In genomic region chr3:105851176-105851575, GRCh38 we compare ENCODE assay signal across 18 cellular contexts. TPM values are rescaled to one million over a fixed set of nuclear protein-coding genes. Genes with fewer than 3 reads are reported as not detected.
DNase-seq lines count a peak whose midpoint lies in the region; ATAC-seq, FAIRE-seq and TF ChIP-seq lines count a peak whose summit lies in the region.
"Had no signal": no experiment of that assay in that cellular context is flagged by ENCODE, and none has a peak within 500 bp of the region (broad histone marks: within the 10 kb centered on the region; RNA-seq: fewer than 3 reads in every experiment).

No MANE protein-coding gene starts in this region.

- no peak overlapping the region for H3K27ac ChIP-seq in adrenal gland
- H3K27ac ChIP-seq: 22Rv1, SJCRH30 had no signal

- no peak for TF ChIP-seq POLR2A in adrenal gland (IDR thresholded peaks at IDR 0.05)

- WGBS in adrenal gland, 4 donors = 96 to 100% (median 99%) methylated on average over 2 of the region's 2 CpGs

- no peak for DNase-seq in activated CD4-positive, alpha-beta T cell treated with anti-CD3 and anti-CD28 coated beads, Interleukin-2, amount 10 ng/mL, durations not matched to agents 24 days and 14 days
- no peak for DNase-seq in activated CD4-positive, alpha-beta T cell treated with anti-CD3 and anti-CD28 coated beads for 4 hours
- DNase-seq in HTR-8/SVneo (ENCODE audit: insufficient read length, low spot score) (no peak), natural killer cell (no peak), adrenal gland (no peak), NCI-H526 treated with DMSO at 0.1 percent for 48 hours (lab: John Stamatoyannopoulos, UW) (no peak)
- DNase-seq in activated T-helper 1 cell treated with anti-CD3 and anti-CD28 coated beads, Interleukin-12 subunit alpha, Interleukin-12 subunit beta, Interleukin-2, Interleukin-4 antibody, amounts not matched to agents 30 ng/mL and 10 ng/mL and 1 ng/mL, durations not matched to agents 14 hours and 24 hours and 36 hours (ENCODE audit: low spot score) = no peak
- DNase-seq: Caco-2, DMS53, MV-4-11, NCI-H1417 treated with DMSO at 0.1 percent for 48 hours, NCI-H2029, NCI-H510A, SJCRH30 had no signal

- intact Hi-C loops in activated CD4-positive, alpha-beta T cell treated with anti-CD3 and anti-CD28 coated beads, Interleukin-2, amount 10 ng/mL, durations not matched to agents 24 days and 14 days (cut with micrococcal nuclease) = no loop called here
- intact Hi-C loops in activated T-helper 1 cell treated with anti-CD3 and anti-CD28 coated beads, Interleukin-12 subunit alpha, Interleukin-12 subunit beta, Interleukin-2, Interleukin-4 antibody, amounts not matched to agents 30 ng/mL and 10 ng/mL and 1 ng/mL, durations not matched to agents 14 hours and 24 hours and 36 hours (cut with micrococcal nuclease) = no loop called here
- intact Hi-C loops in natural killer cell (cut with micrococcal nuclease) (no loop called here), adrenal gland (cut with DNase I) (no loop called here)

- peaks cover 57% of the 10 kb centered on the region for H3K4me1 Mint-ChIP-seq in activated CD4-positive, alpha-beta T cell treated with anti-CD3 and anti-CD28 coated beads, Interleukin-2, amount 10 ng/mL, durations not matched to agents 24 days and 14 days
- H3K4me1 Mint-ChIP-seq in activated T-helper 1 cell treated with anti-CD3 and anti-CD28 coated beads, Interleukin-12 subunit alpha, Interleukin-12 subunit beta, Interleukin-2, Interleukin-4 antibody, amounts not matched to agents 30 ng/mL and 10 ng/mL and 1 ng/mL, durations not matched to agents 14 hours and 24 hours and 36 hours (ENCODE audit: low read depth) = peaks cover 71% of the 10 kb centered on the region
- H3K4me1 Mint-ChIP-seq in natural killer cell = peaks cover 58 to 75% of the 10 kb centered on the region in 2 donors

- H3K4me1 ChIP-seq in adrenal gland (replicated peaks in 1 of 2) = peaks cover under 1 to 32% of the 10 kb centered on the region in 2 donors
- H3K4me1 ChIP-seq: Caco-2, HAP-1 had no signal

- no peaks in the 10 kb centered on the region for H3K27me3 ChIP-seq in adrenal gland
- H3K27me3 ChIP-seq: BLaER1 treated with 17β-estradiol and CSF1 and Interleukin-3, amounts not matched to agents 10 nM and 100 nM; SJCRH30 had no signal

- peak; percentile 69 for FAIRE-seq in HTR-8/SVneo (lab: Jason Lieb, UNC)

- ATAC-seq in natural killer cell (peak in 2 of 3 donors; percentile 6 to 18), SK-N-SH treated with all-trans-retinoic acid at 6 μM for 48 hours (no peak)

- no peak for TF ChIP-seq CTCF in natural killer cell (IDR thresholded peaks at IDR 0.05)
- TF ChIP-seq CTCF in adrenal gland (IDR thresholded peaks at IDR 0.05) = no peak

- no peaks in the 10 kb centered on the region for H3K9me3 ChIP-seq in adrenal gland (replicated peaks in 1 of 3)
- H3K9me3 ChIP-seq: BLaER1 treated with 17β-estradiol and CSF1 and Interleukin-3, amounts not matched to agents 10 nM and 100 nM; Caco-2; HAP-1; SJCRH30 had no signal

- peaks cover 14% of the 10 kb centered on the region for H3K9me3 Mint-ChIP-seq in activated CD4-positive, alpha-beta T cell treated with anti-CD3 and anti-CD28 coated beads, Interleukin-2, amount 10 ng/mL, durations not matched to agents 24 days and 14 days
- no peaks in the 10 kb centered on the region for H3K9me3 Mint-ChIP-seq in activated T-helper 1 cell treated with anti-CD3 and anti-CD28 coated beads, Interleukin-12 subunit alpha, Interleukin-12 subunit beta, Interleukin-2, Interleukin-4 antibody, amounts not matched to agents 30 ng/mL and 10 ng/mL and 1 ng/mL, durations not matched to agents 14 hours and 24 hours and 36 hours
- no peaks in the 10 kb centered on the region for H3K9me3 Mint-ChIP-seq in natural killer cell

- H3K36me3 Mint-ChIP-seq in activated CD4-positive, alpha-beta T cell treated with anti-CD3 and anti-CD28 coated beads, Interleukin-2, amount 10 ng/mL, durations not matched to agents 24 days and 14 days (ENCODE audit: low read depth) = peaks cover 78% of the 10 kb centered on the region
- H3K36me3 Mint-ChIP-seq in activated T-helper 1 cell treated with anti-CD3 and anti-CD28 coated beads, Interleukin-12 subunit alpha, Interleukin-12 subunit beta, Interleukin-2, Interleukin-4 antibody, amounts not matched to agents 30 ng/mL and 10 ng/mL and 1 ng/mL, durations not matched to agents 14 hours and 24 hours and 36 hours (ENCODE audit: low read depth) = peaks cover 72% of the 10 kb centered on the region
- no peaks in the 10 kb centered on the region for H3K36me3 Mint-ChIP-seq in natural killer cell

- H3K27me3 Mint-ChIP-seq in activated CD4-positive, alpha-beta T cell treated with anti-CD3 and anti-CD28 coated beads, Interleukin-2, amount 10 ng/mL, durations not matched to agents 24 days and 14 days = no peaks in the 10 kb centered on the region
- H3K27me3 Mint-ChIP-seq in activated T-helper 1 cell treated with anti-CD3 and anti-CD28 coated beads, Interleukin-12 subunit alpha, Interleukin-12 subunit beta, Interleukin-2, Interleukin-4 antibody, amounts not matched to agents 30 ng/mL and 10 ng/mL and 1 ng/mL, durations not matched to agents 14 hours and 24 hours and 36 hours (ENCODE audit: insufficient read depth) = no peaks in the 10 kb centered on the region
- no peaks in the 10 kb centered on the region for H3K27me3 Mint-ChIP-seq in natural killer cell (ENCODE audit: low read depth in 2 of 2)

- H3K4me3 ChIP-seq in adrenal gland = no peak overlapping the region
- H3K4me3 ChIP-seq: BLaER1 treated with 17β-estradiol and CSF1 and Interleukin-3, amounts not matched to agents 10 nM and 100 nM; HAP-1; SJCRH30 had no signal

- peak overlapping the region; percentile 83 for H3K27ac Mint-ChIP-seq in activated CD4-positive, alpha-beta T cell treated with anti-CD3 and anti-CD28 coated beads, Interleukin-2, amount 10 ng/mL, durations not matched to agents 24 days and 14 days
- peak overlapping the region; percentile 73 for H3K27ac Mint-ChIP-seq in activated T-helper 1 cell treated with anti-CD3 and anti-CD28 coated beads, Interleukin-12 subunit alpha, Interleukin-12 subunit beta, Interleukin-2, Interleukin-4 antibody, amounts not matched to agents 30 ng/mL and 10 ng/mL and 1 ng/mL, durations not matched to agents 14 hours and 24 hours and 36 hours
- H3K27ac Mint-ChIP-seq in natural killer cell = peak overlapping the region; percentile 2 to 80

- no peak overlapping the region for H3K4me3 Mint-ChIP-seq in activated CD4-positive, alpha-beta T cell treated with anti-CD3 and anti-CD28 coated beads, Interleukin-2, amount 10 ng/mL, durations not matched to agents 24 days and 14 days
- H3K4me3 Mint-ChIP-seq in activated T-helper 1 cell treated with anti-CD3 and anti-CD28 coated beads, Interleukin-12 subunit alpha, Interleukin-12 subunit beta, Interleukin-2, Interleukin-4 antibody, amounts not matched to agents 30 ng/mL and 10 ng/mL and 1 ng/mL, durations not matched to agents 14 hours and 24 hours and 36 hours = no peak overlapping the region
- peak overlapping the region; percentile 41 for H3K4me3 Mint-ChIP-seq in natural killer cell

- peaks cover 0 to 9% of the 10 kb centered on the region in 2 donors for H3K36me3 ChIP-seq in adrenal gland (replicated peaks in 1 of 2)
- H3K36me3 ChIP-seq: HAP-1 had no signal

TF ChIP-seq in SK-N-SH treated with all-trans-retinoic acid at 6 μM for 48 hours, 23 proteins besides CTCF, POLR2A, EP300 and RAD21 (continues in another document):
- TF ChIP-seq PATZ1 (CRISPR knock-in tag; IDR thresholded peaks at IDR 0.05; ENCODE audit: borderline replicate concordance) (no peak), TOX (CRISPR knock-in tag; IDR thresholded peaks at IDR 0.05; ENCODE audit: borderline replicate concordance) (no peak), TCF4 (CRISPR knock-in tag; IDR thresholded peaks at IDR 0.05; ENCODE audit: borderline replicate concordance) (no peak), ESRRG (CRISPR knock-in tag; IDR thresholded peaks at IDR 0.05) (no peak), ZNF8 (CRISPR knock-in tag; IDR thresholded peaks at IDR 0.05) (no peak), CSRNP3 (CRISPR knock-in tag; IDR thresholded peaks at IDR 0.05) (no peak)

RNA-seq across cellular contexts. Expression of gene CBLB, which starts 17.6 kb away (rescaled TPM):
- 177 and 183 TPM in 2 replicates for total RNA-seq in activated CD4-positive, alpha-beta T cell treated with anti-CD3 and anti-CD28 coated beads, Interleukin-2, amount 10 ng/mL, durations not matched to agents 24 days and 14 days
- 213 and 235 TPM in 2 replicates for total RNA-seq in activated T-helper 1 cell treated with anti-CD3 and anti-CD28 coated beads, Interleukin-12 subunit alpha, Interleukin-12 subunit beta, Interleukin-2, Interleukin-4 antibody, amounts not matched to agents 30 ng/mL and 10 ng/mL and 1 ng/mL, durations not matched to agents 14 hours and 24 hours and 36 hours
- total RNA-seq in natural killer cell (100 to 1,000 TPM; 180 to 287 (median 230) TPM), adrenal gland (10 to 100 TPM; 23.4 to 58.9 (median 39.5) TPM)
- 10 to 100 TPM; 20.4 to 31.8 (median 27.9) TPM for polyA plus RNA-seq in adrenal gland
